ENCODE assay signal across 8 cellular contexts in genomic region chr18:6521804-6522418, GRCh38.
A peak's percentile ranks its signal among the peaks of the same experiment; 100 is the strongest.
DNase-seq lines count a peak whose midpoint lies in the region; ATAC-seq and TF ChIP-seq lines count a peak whose summit lies in the region.

No MANE protein-coding gene starts in this region.

- POLR2A ChIA-PET in GM10248 (lab: Yijun Ruan, JAX), result no interaction called here

- TF ChIP-seq CTCF in AG09319 (IDR thresholded peaks at IDR 0.05; ENCODE audit: low read depth, low read length), result peak; percentile 80
- TF ChIP-seq CTCF in GM10248 (IDR thresholded peaks at IDR 0.05; ENCODE audit: control extremely low read depth, extremely low read depth, low read depth, missing control alignments), result peak; percentile 95
- TF ChIP-seq CTCF in tibial nerve (IDR thresholded peaks at IDR 0.05), result peak in 3 of 5 experiments; percentile 20 to 39 (median 31)

- no peak for TF ChIP-seq EP300 in tibial nerve (IDR thresholded peaks at IDR 0.05)

- DNase-seq in AG09319 (ENCODE audit: extremely low read depth, low read depth), result no peak
- peak; percentile 48 for DNase-seq in GM10248 (ENCODE audit: extremely low spot score)
- DNase-seq in SK-N-DZ (ENCODE audit: low spot score), result peak; percentile 23
- DNase-seq in glomerular endothelial cell (ENCODE audit: extremely low read depth, low read depth, low spot score), result peak; percentile 44
- DNase-seq in tibial nerve (ENCODE audit: low spot score in 2 of 2), result peak in 1 of 2 donors; percentile 17
- DNase-seq in stimulated activated effector memory CD8-positive, alpha-beta T cell treated with anti-CD3 and anti-CD28 coated beads, Interleukin-12 subunit alpha, Interleukin-12 subunit beta, amount 100 ng/mL, for 72 hours (ENCODE audit: low spot score in 2 of 2), result no peak
- no peak for DNase-seq in medulla oblongata (ENCODE audit: extremely low spot score)

- no peaks in the 10 kb centered on the region for H3K36me3 ChIP-seq in tibial nerve

- TF ChIP-seq POLR2A in tibial nerve (IDR thresholded peaks at IDR 0.05), result no peak

- no peaks in the 10 kb centered on the region for H3K4me1 ChIP-seq in tibial nerve

- CTCF ChIA-PET in GM10248 (lab: Yijun Ruan, JAX), result interaction anchor here (0.7 to 3.7 kb wide), 36 partner anchors 9 to 925 kb away, joined by 3 to 80 read pairs (median 3); no protein-coding TSS in a partner anchor

- peaks cover 0 to 25% (median 0%) of the 10 kb centered on the region in 4 donors for H3K9me3 ChIP-seq in tibial nerve

- no peaks in the 10 kb centered on the region for H3K36me3 Mint-ChIP-seq in stimulated activated effector memory CD8-positive, alpha-beta T cell treated with anti-CD3 and anti-CD28 coated beads, Interleukin-12 subunit alpha, Interleukin-12 subunit beta, amount 100 ng/mL, for 72 hours

- no peak overlapping the region for H3K4me3 ChIP-seq in tibial nerve

- peaks cover 22% of the 10 kb centered on the region for H3K9me3 Mint-ChIP-seq in stimulated activated effector memory CD8-positive, alpha-beta T cell treated with anti-CD3 and anti-CD28 coated beads, Interleukin-12 subunit alpha, Interleukin-12 subunit beta, amount 100 ng/mL, for 72 hours

- no peak overlapping the region for H3K27ac Mint-ChIP-seq in stimulated activated effector memory CD8-positive, alpha-beta T cell treated with anti-CD3 and anti-CD28 coated beads, Interleukin-12 subunit alpha, Interleukin-12 subunit beta, amount 100 ng/mL, for 72 hours

- no peaks in the 10 kb centered on the region for H3K4me1 Mint-ChIP-seq in stimulated activated effector memory CD8-positive, alpha-beta T cell treated with anti-CD3 and anti-CD28 coated beads, Interleukin-12 subunit alpha, Interleukin-12 subunit beta, amount 100 ng/mL, for 72 hours

- peak; percentile 76 for ATAC-seq in HG03432 (IDR thresholded peaks at IDR 0.05; ENCODE audit: unreplicated experiment)
- ATAC-seq in stimulated activated effector memory CD8-positive, alpha-beta T cell treated with anti-CD3 and anti-CD28 coated beads, Interleukin-12 subunit alpha, Interleukin-12 subunit beta, amount 100 ng/mL, for 72 hours, result no peak

- WGBS in tibial nerve, 2 donors, result 75 to 83% methylated on average over 1 of the region's 1 CpG

- no peak overlapping the region for H3K27ac ChIP-seq in tibial nerve

- no peaks in the 10 kb centered on the region for H3K27me3 ChIP-seq in tibial nerve

- H3K4me3 Mint-ChIP-seq in stimulated activated effector memory CD8-positive, alpha-beta T cell treated with anti-CD3 and anti-CD28 coated beads, Interleukin-12 subunit alpha, Interleukin-12 subunit beta, amount 100 ng/mL, for 72 hours, result no peak overlapping the region

Comparison
In these comparisons a context has a peak if more than half of its experiments do, and no peak if none do; other contexts are left out.
1. DNase-seq: peak in GM10248 (single experiment), SK-N-DZ (single experiment) and glomerular endothelial cell (single experiment); none in AG09319 (single experiment), stimulated activated effector memory CD8-positive, alpha-beta T cell treated with anti-CD3 and anti-CD28 coated beads, Interleukin-12 subunit alpha, Interleukin-12 subunit beta, amount 100 ng/mL, for 72 hours (0 of 2) and medulla oblongata (single experiment).
2. CTCF ChIP-seq: peak in every context shown above with its lines; median percentile 95 in GM10248; 80 in AG09319; 31 in tibial nerve.